8 cellular contexts compared by ENCODE assay signal in the genomic region with DNA sequence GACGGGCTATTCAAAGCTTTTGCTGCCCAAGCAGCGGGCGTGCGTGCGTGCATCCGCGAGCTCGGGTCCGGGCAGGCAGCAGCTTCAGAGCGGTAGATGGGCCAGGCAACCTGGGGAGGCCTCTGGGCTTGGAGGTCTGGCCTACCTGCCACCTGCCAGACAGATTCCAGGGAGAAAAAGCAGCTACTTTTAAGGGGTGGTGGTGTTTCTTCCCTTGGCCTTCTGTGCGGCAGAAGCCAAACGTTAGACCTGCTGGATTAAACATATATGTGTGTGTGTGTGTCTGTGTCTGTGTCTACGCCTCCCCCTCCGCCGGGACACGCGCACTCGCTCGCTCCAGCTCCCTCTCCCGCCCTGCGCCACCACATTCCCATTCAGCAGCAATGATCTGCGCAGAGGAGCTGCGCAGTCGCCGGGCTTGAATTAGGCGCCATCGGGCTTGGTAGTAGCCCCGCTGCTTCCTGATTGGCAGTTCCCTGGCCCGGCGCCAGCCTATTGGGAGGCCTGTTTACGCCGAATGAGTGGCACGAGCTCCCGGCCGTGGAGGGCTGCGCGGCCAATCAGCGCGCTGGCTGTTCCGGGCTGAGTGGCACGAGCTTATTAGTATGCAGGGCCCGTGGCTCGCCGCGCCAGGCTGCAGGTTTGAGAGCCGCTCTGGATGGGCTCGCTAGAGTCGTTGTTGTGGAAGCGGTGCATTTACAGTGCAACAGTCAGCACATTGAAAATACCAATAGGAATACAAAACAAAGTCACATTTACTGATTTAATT. TPM values are rescaled to one million over a fixed set of nuclear protein-coding genes. Genes with fewer than 3 reads are reported as not detected.
DNase-seq lines count a peak whose midpoint lies in the region; ATAC-seq and TF ChIP-seq lines count a peak whose summit lies in the region.

A gene (plus strand): TSS at position 627 of the 769 bp plus-strand sequence. CDS start 4,283 bp downstream, outside the sequence.

- H3K27ac Mint-ChIP-seq in activated naive CD4-positive, alpha-beta T cell treated with anti-CD3 and anti-CD28 coated beads, Interleukin-2, amount 10 ng/mL, durations not matched to agents 7 days and 5 days = peak within 1 kb of the TSS; percentile 87
- peak within 1 kb of the TSS; percentile 98 for H3K27ac Mint-ChIP-seq in nephron progenitor cell

- no peaks in the 10 kb centered on the region for H3K27me3 ChIP-seq in foreskin keratinocyte

- H3K4me3 Mint-ChIP-seq in activated naive CD4-positive, alpha-beta T cell treated with anti-CD3 and anti-CD28 coated beads, Interleukin-2, amount 10 ng/mL, durations not matched to agents 7 days and 5 days = peak within 1 kb of the TSS; percentile 45
- peak within 1 kb of the TSS; percentile 96 for H3K4me3 Mint-ChIP-seq in nephron progenitor cell

- peak within 1 kb of the TSS; percentile 81 for H3K27ac ChIP-seq in foreskin keratinocyte

- TF ChIP-seq CTCF in foreskin keratinocyte (conservative IDR thresholded peaks at IDR 0.05) (peak; percentile 28), nephron progenitor cell (IDR thresholded peaks at IDR 0.05) (no peak)

- in situ Hi-C loops in G401 (cut with HindIII; ENCODE audit: low sequenced_read_pairs) = no loop called here

- peaks cover 21% of the 10 kb centered on the region for H3K4me1 Mint-ChIP-seq in activated naive CD4-positive, alpha-beta T cell treated with anti-CD3 and anti-CD28 coated beads, Interleukin-2, amount 10 ng/mL, durations not matched to agents 7 days and 5 days
- peaks cover 41% of the 10 kb centered on the region for H3K4me1 Mint-ChIP-seq in nephron progenitor cell

- DNase-seq in G401 (ENCODE audit: low spot score) = peak; percentile 100
- DNase-seq in MV-4-11 (lab: John Stamatoyannopoulos, UW) = peak; percentile 100
- peak; percentile 100 for DNase-seq in SK-N-DZ (ENCODE audit: low spot score)
- DNase-seq in activated naive CD4-positive, alpha-beta T cell treated with anti-CD3 and anti-CD28 coated beads, Interleukin-2, amount 10 ng/mL, durations not matched to agents 7 days and 5 days = peak; percentile 72
- DNase-seq in foreskin keratinocyte = peak; percentile 98 to 99
- peak; percentile 99 for DNase-seq in nephron progenitor cell
- DNase-seq in stimulated activated naive CD8-positive, alpha-beta T cell treated with anti-CD3 and anti-CD28 coated beads, Interleukin-15, Interleukin-2, amounts not matched to agents 100 U/mL and 50 U/mL, for 24 hours = peak; percentile 94

- CTCF ChIA-PET in activated naive CD4-positive, alpha-beta T cell treated with anti-CD3 and anti-CD28 coated beads, Interleukin-2, amount 10 ng/mL, durations not matched to agents 7 days and 5 days (lab: Charles Lee) = interaction anchor here (0.7 to 1.0 kb wide), 2 partner anchors 90 to 141 kb away, joined by 3 to 5 read pairs; no protein-coding TSS in a partner anchor

- H3K9me3 Mint-ChIP-seq in activated naive CD4-positive, alpha-beta T cell treated with anti-CD3 and anti-CD28 coated beads, Interleukin-2, amount 10 ng/mL, durations not matched to agents 7 days and 5 days = no peaks in the 10 kb centered on the region
- H3K9me3 Mint-ChIP-seq in nephron progenitor cell = no peaks in the 10 kb centered on the region

- H3K36me3 Mint-ChIP-seq in activated naive CD4-positive, alpha-beta T cell treated with anti-CD3 and anti-CD28 coated beads, Interleukin-2, amount 10 ng/mL, durations not matched to agents 7 days and 5 days = peaks cover 4% of the 10 kb centered on the region
- no peaks in the 10 kb centered on the region for H3K36me3 Mint-ChIP-seq in nephron progenitor cell (ENCODE audit: low read depth)

- peaks cover 94% of the 10 kb centered on the region for H3K27me3 Mint-ChIP-seq in activated naive CD4-positive, alpha-beta T cell treated with anti-CD3 and anti-CD28 coated beads, Interleukin-2, amount 10 ng/mL, durations not matched to agents 7 days and 5 days
- H3K27me3 Mint-ChIP-seq in nephron progenitor cell (ENCODE audit: low read depth, poor library complexity) = peaks cover 9% of the 10 kb centered on the region

- no peaks in the 10 kb centered on the region for H3K4me1 ChIP-seq in foreskin keratinocyte

- ATAC-seq in foreskin keratinocyte (peak; percentile 77), GM19452 (IDR thresholded peaks at IDR 0.05; ENCODE audit: unreplicated experiment) (no peak)
- peak; percentile 83 for ATAC-seq in stimulated activated naive CD8-positive, alpha-beta T cell treated with anti-CD3 and anti-CD28 coated beads, Interleukin-15, Interleukin-2, amounts not matched to agents 100 U/mL and 50 U/mL, for 24 hours

RNA-seq across cellular contexts. Expression of the gene that starts here (rescaled TPM):
- 5.3 and 9.6 TPM in 2 replicates for total RNA-seq in G401 (2014; rRNA removed; shearing (Covaris generic))
- 6.6 and 15.1 TPM in 2 replicates for polyA plus RNA-seq in SK-N-DZ (2014; cell fraction: cytosol; rRNA removed)
- 33.7 and 55.3 TPM in 2 replicates for polyA plus RNA-seq in SK-N-DZ (2014; cell fraction: nucleus; rRNA removed)
- total RNA-seq in foreskin keratinocyte = 4.4 and 5.6 TPM in 2 replicates
- 1.7 and 2.2 TPM in 2 replicates for polyA plus RNA-seq in foreskin keratinocyte
